ENCODE assay signal across 28 cellular contexts in the genomic region with DNA sequence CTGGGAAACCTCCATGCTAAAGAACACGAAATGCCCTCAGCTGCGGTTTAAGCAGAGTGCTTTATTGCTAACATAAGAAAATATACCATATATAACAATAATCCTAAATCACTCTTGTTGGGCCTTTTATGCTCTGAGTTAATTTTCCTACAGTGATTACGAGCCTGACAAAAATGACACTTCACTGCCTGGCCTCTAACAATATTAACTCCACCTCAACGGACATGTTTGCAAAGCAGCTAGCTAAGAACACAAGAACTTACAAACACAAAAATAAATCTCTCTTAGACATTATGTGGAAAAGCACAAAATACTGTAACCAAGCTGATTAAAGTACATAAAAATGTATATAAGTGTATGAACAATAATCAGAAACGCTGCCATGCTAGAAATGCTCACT. TPM values are rescaled to one million over a fixed set of nuclear protein-coding genes. Genes with fewer than 3 reads are reported as not detected.
A peak's percentile ranks its signal among the peaks of the same experiment; 100 is the strongest.
DNase-seq lines count a peak whose midpoint lies in the region; FAIRE-seq and TF ChIP-seq lines count a peak whose summit lies in the region.
"Had no signal": no experiment of that assay in that cellular context is flagged by ENCODE, and none has a peak within 500 bp of the region (broad histone marks: within the 10 kb centered on the region; RNA-seq: fewer than 3 reads in every experiment).

No MANE protein-coding gene starts in this region.

- H3K36me3 ChIP-seq in Karpas-422 (ENCODE audit: insufficient read depth, low read length) (peaks cover 32% of the 10 kb centered on the region), SK-N-MC (ENCODE audit: insufficient read depth, low read length) (peaks cover 6% of the 10 kb centered on the region), keratinocyte (ENCODE audit: control insufficient read depth in 2 of 2, extremely low read depth in 1 of 2, insufficient read depth in 2 of 2, low read length in 2 of 2) (peaks cover 6 to 8% of the 10 kb centered on the region in 2 experiments), osteoblast (ENCODE audit: insufficient read depth, low read length) (peaks cover 6% of the 10 kb centered on the region), brain microvascular endothelial cell (replicated peaks) (peaks cover 14% of the 10 kb centered on the region), small intestine (ENCODE audit: control insufficient read depth in 2 of 2, insufficient read depth in 2 of 2, low read length in 2 of 2) (peaks cover 0 to 3% of the 10 kb centered on the region in 2 donors)
- H3K36me3 ChIP-seq: Peyer's patch, thoracic aorta, uterus, WERI-Rb-1 had no signal

- H3K9me3 ChIP-seq in Karpas-422 (ENCODE audit: low read length) (0 out of 2 replicates have a peak, but pooled peaks cover 4% of the 10 kb centered on the region), SK-N-MC (ENCODE audit: low read depth, low read length) (no peaks in the 10 kb centered on the region), keratinocyte (ENCODE audit: control insufficient read depth, low read depth, low read length) (no peaks in the 10 kb centered on the region), osteoblast (ENCODE audit: low read depth, low read length) (no peaks in the 10 kb centered on the region), small intestine (ENCODE audit: control insufficient read depth, low read depth) (no peaks in the 10 kb centered on the region)
- H3K9me3 ChIP-seq: Peyer's patch, sigmoid colon, thoracic aorta, uterus had no signal

- no peaks in the 10 kb centered on the region for H3K9me1 ChIP-seq in keratinocyte (ENCODE audit: control insufficient read depth, extremely low read depth, insufficient read depth, low read length)

- H3K79me2 ChIP-seq in Karpas-422 (ENCODE audit: low read length) (peaks cover 97% of the 10 kb centered on the region), keratinocyte (ENCODE audit: control insufficient read depth, insufficient read depth, low read length) (peaks cover 98% of the 10 kb centered on the region), osteoblast (ENCODE audit: insufficient read depth, low read length) (peaks cover 95% of the 10 kb centered on the region)

- no peak overlapping the region for H2AFZ ChIP-seq in Karpas-422 (ENCODE audit: low read length)
- no peak overlapping the region for H2AFZ ChIP-seq in keratinocyte (ENCODE audit: control insufficient read depth, low read length)
- no peak overlapping the region for H2AFZ ChIP-seq in osteoblast (ENCODE audit: low read length)
- H2AFZ ChIP-seq: GM23248 had no signal

- no peaks in the 10 kb centered on the region for H3K27me3 ChIP-seq in Karpas-422 (ENCODE audit: low read length)
- H3K27me3 ChIP-seq in keratinocyte (ENCODE audit: control insufficient read depth, extremely low read depth, insufficient read depth, low read length), result no peaks in the 10 kb centered on the region
- H3K27me3 ChIP-seq in osteoblast (ENCODE audit: insufficient read depth, low read length), result no peaks in the 10 kb centered on the region
- no peaks in the 10 kb centered on the region for H3K27me3 ChIP-seq in brain microvascular endothelial cell (replicated peaks)
- no peaks in the 10 kb centered on the region for H3K27me3 ChIP-seq in small intestine (ENCODE audit: control insufficient read depth in 2 of 2, insufficient read depth in 2 of 2, low read length in 2 of 2)
- H3K27me3 ChIP-seq: Peyer's patch, sigmoid colon, uterus had no signal

- no peak for TF ChIP-seq CTCF in keratinocyte (optimal IDR thresholded peaks at IDR 0.05 in 1 of 3, IDR thresholded peaks at IDR 0.05 in 1 of 3, conservative IDR thresholded peaks at IDR 0.05 in 1 of 3; ENCODE audit: extremely low read depth in 1 of 3, insufficient read depth in 2 of 3, low read length in 3 of 3)
- no peak for TF ChIP-seq CTCF in osteoblast (IDR thresholded peaks at IDR 0.05; ENCODE audit: extremely low read depth, low read depth, low read length)
- TF ChIP-seq CTCF in brain microvascular endothelial cell (IDR thresholded peaks at IDR 0.05; ENCODE audit: low read depth, low read length, missing control alignments), result no peak

- dilution Hi-C loops in keratinocyte (cut with MboI; ENCODE audit: extremely low pct_ligation_motif_present, low sequenced_read_pairs), result no loop called here

- no peak overlapping the region for H3K4me3 ChIP-seq in Karpas-422 (ENCODE audit: low read length)
- no peak overlapping the region for H3K4me3 ChIP-seq in SK-N-MC
- no peak overlapping the region for H3K4me3 ChIP-seq in keratinocyte (ENCODE audit: control insufficient read depth in 2 of 3, extremely low read depth in 1 of 3, insufficient read depth in 2 of 3, low read depth in 1 of 3, low read length in 3 of 3)
- H3K4me3 ChIP-seq in osteoblast (ENCODE audit: insufficient read depth, low read length), result no peak overlapping the region
- no peak overlapping the region for H3K4me3 ChIP-seq in brain microvascular endothelial cell (ENCODE audit: low read depth, low read length)
- no peak overlapping the region for H3K4me3 ChIP-seq in small intestine (ENCODE audit: low read depth in 1 of 2, low read length in 2 of 2)
- H3K4me3 ChIP-seq: GM23248, Peyer's patch, sigmoid colon, thoracic aorta, uterus had no signal

- H3K9ac ChIP-seq in Karpas-422 (ENCODE audit: low read length) (no peak overlapping the region), SK-N-MC (ENCODE audit: insufficient read length) (no peak overlapping the region), keratinocyte (ENCODE audit: control insufficient read depth, extremely low read depth, insufficient read depth, low read length) (no peak overlapping the region)
- H3K9ac ChIP-seq: GM23248 had no signal

- 77 to 79% (median 78%) methylated on average over 5 of the region's 5 CpGs for WGBS in small intestine, 3 donors

- H3K4me2 ChIP-seq in Karpas-422 (ENCODE audit: low read depth, low read length, poor library complexity, severe bottlenecking), result no peak overlapping the region
- H3K4me2 ChIP-seq in keratinocyte (ENCODE audit: control insufficient read depth, extremely low read depth, insufficient read depth, low read depth, low read length), result no peak overlapping the region
- H3K4me2 ChIP-seq in osteoblast (ENCODE audit: insufficient read depth, low read length), result no peak overlapping the region

- H4K20me1 ChIP-seq in Karpas-422 (ENCODE audit: insufficient read depth, low read depth, low read length) (no peaks in the 10 kb centered on the region; the same call in 1 of the 2 replicates), keratinocyte (ENCODE audit: control insufficient read depth, extremely low read depth, insufficient read depth, low read length) (peaks cover 7% of the 10 kb centered on the region), osteoblast (ENCODE audit: insufficient read depth, low read length) (peaks cover 12% of the 10 kb centered on the region)

- in situ Hi-C loops in brain microvascular endothelial cell (cut with HindIII; ENCODE audit: low pct_ligation_motif_present, low sequenced_read_pairs), result no loop called here

- no peak for FAIRE-seq in keratinocyte (lab: Jason Lieb, UNC)
- no peak for FAIRE-seq in small intestine (lab: Jason Lieb, UNC)
- FAIRE-seq: D721Med, endothelial cell of umbilical vein had no signal

- H3K4me1 ChIP-seq in Karpas-422 (ENCODE audit: low read length), result peaks cover 50% of the 10 kb centered on the region
- peaks cover 10% of the 10 kb centered on the region for H3K4me1 ChIP-seq in keratinocyte (ENCODE audit: control insufficient read depth, extremely low read depth, insufficient read depth, low read length)
- peaks cover 11% of the 10 kb centered on the region for H3K4me1 ChIP-seq in osteoblast (ENCODE audit: insufficient read depth, low read length)
- peaks cover 0 to 4% of the 10 kb centered on the region in 2 donors for H3K4me1 ChIP-seq in small intestine (ENCODE audit: control insufficient read depth in 2 of 2, insufficient read depth in 1 of 2, low read depth in 1 of 2, low read length in 1 of 2)
- H3K4me1 ChIP-seq: Peyer's patch, uterus had no signal

- peak overlapping the region; percentile 25; the same call in 1 of the 2 replicates for H3K27ac ChIP-seq in Karpas-422 (ENCODE audit: low read length)
- peak overlapping the region; percentile 25; the same call in 1 of the 2 replicates for H3K27ac ChIP-seq in SK-N-MC
- peak overlapping the region; percentile 6 for H3K27ac ChIP-seq in keratinocyte (ENCODE audit: control insufficient read depth, insufficient read depth, low read length)
- H3K27ac ChIP-seq in osteoblast (ENCODE audit: low read depth, low read length), result peak overlapping the region; percentile 34
- H3K27ac ChIP-seq in brain microvascular endothelial cell, result no peak overlapping the region
- H3K27ac ChIP-seq in small intestine (ENCODE audit: low read depth in 1 of 2, low read length in 1 of 2), result no peak overlapping the region
- H3K27ac ChIP-seq: GM23248, Peyer's patch, thoracic aorta, uterus, WERI-Rb-1 had no signal

- DNase-seq in Karpas-422, result no peak
- DNase-seq in SK-N-MC (ENCODE audit: low read depth, low spot score), result no peak
- DNase-seq in keratinocyte (ENCODE audit: low read depth, low spot score), result no peak
- no peak for DNase-seq in osteoblast (ENCODE audit: insufficient read length, low spot score, missing footprints)
- no peak for DNase-seq in brain microvascular endothelial cell
- no peak for DNase-seq in NCI-H2227 treated with DMSO at 0.1 percent for 48 hours (lab: John Stamatoyannopoulos, UW)
- DNase-seq in small intestine, result no peak
- DNase-seq: activated CD4-positive, alpha-beta T cell treated with anti-CD3 and anti-CD28 coated beads, Interleukin-2, amount 50 U/mL, for 1 hour; activated CD8-positive, alpha-beta memory T cell treated with anti-CD3 and anti-CD28 coated beads, Interleukin-2, amount 10 ng/mL, durations not matched to agents 7 days and 5 days; cerebellar nuclear complex; HFFc6; IMR-90; left ventricle myocardium superior; NCI-H1048; NCI-H187 treated with DMSO at 0.1 percent for 48 hours; NCI-H2171 treated with DMSO at 0.1 percent for 48 hours; NCI-H524 treated with DMSO at 0.1 percent for 48 hours; Peyer's patch; sigmoid colon; stimulated activated CD4-positive, alpha-beta T cell treated with anti-CD3 and anti-CD28 coated beads, Interleukin-15, amount 100 ng/mL, for 24 hours; stimulated activated naive CD4-positive, alpha-beta T cell; T1000; uterus; WERI-Rb-1 had no signal

- no peaks in the 10 kb centered on the region for H3K9me2 ChIP-seq in Karpas-422 (replicated peaks; ENCODE audit: insufficient read depth, low read length)

RNA-seq across cellular contexts. Expression of a gene that starts 40.7 kb away (rescaled TPM):
- 86.5 and 92.6 TPM in 2 replicates for total RNA-seq in Karpas-422 (2014; rRNA removed; shearing (Covaris generic); ENCODE audit: low replicate concordance)
- polyA plus RNA-seq in keratinocyte, result 103 to 139 TPM (median 129 TPM) in 3 replicates
- 76.2 TPM for polyA plus RNA-seq in keratinocyte (2011; ENCODE audit: low read depth)
- polyA plus RNA-seq in keratinocyte (2011; cell fraction: cytosol; rRNA removed), result 71.7 and 167 TPM in 2 replicates
- polyA plus RNA-seq in keratinocyte (2011; cell fraction: nucleus; rRNA removed), result 219 and 249 TPM in 2 replicates
- polyA plus RNA-seq in keratinocyte (2012; ENCODE audit: low replicate concordance), result 65.5 and 113 TPM in 2 replicates
- polyA minus RNA-seq in keratinocyte, result 95.2 to 298 TPM (median 184 TPM) in 3 replicates
- polyA minus RNA-seq in keratinocyte (2011; cell fraction: cytosol; rRNA and poly(A)+ RNA removed), result 84.0 TPM
- polyA minus RNA-seq in keratinocyte (2011; cell fraction: nucleus; rRNA and poly(A)+ RNA removed), result 330 and 756 TPM in 2 replicates
- 76.6 and 79.3 TPM in 2 replicates for total RNA-seq in osteoblast
- polyA plus RNA-seq in small intestine, result 10 to 100 TPM; 25.5 to 51.0 (median 28.4) TPM

Comparison
In these comparisons a context has a peak if more than half of its experiments do, and no peak if none do; other contexts are left out.
1. H3K27ac ChIP-seq: peak in Karpas-422 (single experiment), SK-N-MC (single experiment), keratinocyte (single experiment) and osteoblast (single experiment); none in brain microvascular endothelial cell (single experiment) and small intestine (0 of 2).